9 cellular contexts compared by ENCODE assay signal in the genomic region with DNA sequence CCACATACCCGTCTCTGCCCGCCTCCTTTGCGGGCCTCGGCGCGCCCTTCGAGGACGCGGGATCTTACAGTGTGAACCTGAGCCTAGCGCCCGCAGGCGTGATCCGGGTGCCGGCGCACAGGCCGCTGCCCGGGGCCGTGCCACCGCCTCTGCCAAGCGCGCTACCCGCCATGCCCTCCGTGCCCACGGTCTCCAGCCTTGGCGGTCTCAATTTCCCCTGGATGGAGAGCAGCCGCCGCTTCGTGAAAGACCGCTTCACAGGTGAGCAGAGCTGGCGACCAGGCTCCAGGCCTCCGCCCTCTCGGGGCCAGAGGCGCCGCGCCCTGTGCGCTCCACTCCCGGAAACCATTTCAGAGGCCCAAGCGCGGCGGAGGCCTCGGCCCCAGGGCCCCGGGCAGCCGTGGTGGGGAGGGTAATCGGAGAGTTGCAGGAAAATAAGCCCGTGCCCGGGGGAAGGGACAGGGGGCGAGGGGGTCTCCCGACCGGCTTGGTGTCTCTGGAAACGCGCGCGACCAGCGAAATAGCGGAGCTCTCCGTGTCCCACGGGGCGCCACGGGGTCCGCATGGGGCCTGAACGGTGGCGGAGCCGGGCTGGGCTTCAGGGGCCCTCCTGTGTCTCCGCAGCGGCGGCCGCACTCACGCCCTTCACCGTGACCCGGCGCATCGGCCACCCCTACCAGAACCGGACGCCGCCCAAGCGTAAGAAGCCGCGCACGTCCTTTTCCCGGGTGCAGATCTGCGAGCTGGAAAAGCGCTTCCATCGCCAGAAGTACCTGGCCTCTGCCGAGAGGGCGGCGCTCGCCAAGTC. TPM values are rescaled to one million over a fixed set of nuclear protein-coding genes. Genes with fewer than 3 reads are reported as not detected.
DNase-seq lines count a peak whose midpoint lies in the region; FAIRE-seq lines count a peak whose summit lies in the region.
"Had no signal": no experiment of that assay in that cellular context is flagged by ENCODE, and none has a peak within 500 bp of the region (broad histone marks: within the 10 kb centered on the region; RNA-seq: fewer than 3 reads in every experiment).

No MANE protein-coding gene starts in this region.

- no peak overlapping the region for H2BK15ac ChIP-seq in mesendoderm (replicated peaks; ENCODE audit: low read depth)

- H3K36me3 ChIP-seq in mesendoderm (ENCODE audit: control insufficient read depth, insufficient read depth, low read length), result no peaks in the 10 kb centered on the region

- no peak overlapping the region for H3K23ac ChIP-seq in mesendoderm (ENCODE audit: low read length)

- no peak overlapping the region for H3K27ac ChIP-seq in mesendoderm (ENCODE audit: low read depth, low read length)

- H2BK5ac ChIP-seq in mesendoderm (ENCODE audit: low read length), result no peak overlapping the region

- H3K27me3 ChIP-seq in mesendoderm (ENCODE audit: insufficient read depth, low read length, poor library complexity), result peaks cover 89% of the 10 kb centered on the region

- peak overlapping the region; percentile 74 for H3K4me2 ChIP-seq in mesendoderm (ENCODE audit: low read length)

- H3K9ac ChIP-seq in mesendoderm (ENCODE audit: low read length), result peak overlapping the region; percentile 19

- FAIRE-seq in HTR-8/SVneo (lab: Jason Lieb, UNC), result no peak

- H3K4ac ChIP-seq in mesendoderm (ENCODE audit: low read depth, low read length), result no peak overlapping the region

- H3K79me2 ChIP-seq in mesendoderm (ENCODE audit: control insufficient read depth, insufficient read depth, low read length), result no peaks in the 10 kb centered on the region

- H3K4me3 ChIP-seq in mesendoderm (ENCODE audit: low read length), result no peak overlapping the region

- H3K79me1 ChIP-seq in mesendoderm (ENCODE audit: low read length), result no peaks in the 10 kb centered on the region

- peak overlapping the region; percentile 67 for H3K56ac ChIP-seq in mesendoderm (ENCODE audit: low read length)

- H3K4me1 ChIP-seq in mesendoderm (ENCODE audit: control insufficient read depth, low read depth, low read length), result no peaks in the 10 kb centered on the region

- no peak overlapping the region for H2BK120ac ChIP-seq in mesendoderm (ENCODE audit: low read depth, low read length)

- H2AK5ac ChIP-seq in mesendoderm (ENCODE audit: low read length), result no peak overlapping the region

- no peak overlapping the region for H4K8ac ChIP-seq in mesendoderm (ENCODE audit: low read depth, low read length)

- H3K18ac ChIP-seq in mesendoderm (ENCODE audit: low read length), result no peak overlapping the region

- WGBS in mesendoderm (ENCODE audit: extremely low coverage, insufficient coverage, low lambda C conversion rate), result no CpG with 5 or more reads among the region's 87 CpGs

- H4K5ac ChIP-seq in mesendoderm (ENCODE audit: low read length), result no peak overlapping the region

- peak; percentile 48 for DNase-seq in DMS79 (lab: John Stamatoyannopoulos, UW)
- peak; percentile 38 for DNase-seq in HTR-8/SVneo (ENCODE audit: insufficient read length, low spot score)
- DNase-seq in astrocyte of the hippocampus (ENCODE audit: low read depth, low spot score), result peak; percentile 9
- DNase-seq in mesendoderm, result peak; percentile 76
- no peak for DNase-seq in CD1c-positive myeloid dendritic cell (ENCODE audit: extremely low spot score)
- DNase-seq in NCI-H187 treated with DMSO at 0.1 percent for 48 hours (lab: John Stamatoyannopoulos, UW), result no peak
- DNase-seq in NCI-H2196 treated with DMSO at 0.1 percent for 48 hours (lab: John Stamatoyannopoulos, UW; ENCODE audit: unreplicated experiment), result no peak
- DNase-seq in GM03348 (ENCODE audit: low spot score), result no peak
- DNase-seq: NCI-H69 had no signal

RNA-seq across cellular contexts. Expression of gene TLX3, which starts 0.7 kb away (rescaled TPM):
- 0.08 TPM for polyA plus RNA-seq in mesendoderm (2013, experiment 1 of 2)
- polyA plus RNA-seq in mesendoderm (2013, experiment 2 of 2), result 0.10 TPM

Comparison
In these comparisons a context has a peak if more than half of its experiments do, and no peak if none do; other contexts are left out.
1. DNase-seq: peak in DMS79 (single experiment), HTR-8/SVneo (single experiment), astrocyte of the hippocampus (single experiment) and mesendoderm (single experiment); none in CD1c-positive myeloid dendritic cell (single experiment), NCI-H187 treated with DMSO at 0.1 percent for 48 hours (single experiment), NCI-H2196 treated with DMSO at 0.1 percent for 48 hours (single experiment) and GM03348 (single experiment).